ENCODE assay signal across 14 cellular contexts in the genomic region with DNA sequence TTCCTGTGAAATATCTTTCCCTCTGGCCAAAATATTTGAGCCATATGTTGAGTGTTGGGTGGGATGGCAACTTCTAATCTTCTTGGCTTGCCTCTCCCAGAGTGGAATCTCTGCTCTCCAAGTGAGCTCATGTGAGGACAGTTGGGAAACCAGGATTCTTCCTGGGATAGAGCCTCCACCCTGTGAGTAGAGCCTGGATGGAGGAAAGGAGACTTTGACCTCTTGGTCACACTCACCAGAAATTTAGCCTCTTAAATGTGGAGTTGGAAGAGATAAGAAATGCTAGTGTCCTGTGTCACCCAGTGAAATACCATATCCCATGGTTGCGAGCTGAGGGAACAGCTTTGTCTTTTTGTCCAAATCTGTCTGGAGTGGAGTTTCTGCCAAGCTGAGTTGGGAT.
DNase-seq lines count a peak whose midpoint lies in the region; ATAC-seq and TF ChIP-seq lines count a peak whose summit lies in the region.
"Had no signal": no experiment of that assay in that cellular context is flagged by ENCODE, and none has a peak within 500 bp of the region (broad histone marks: within the 10 kb centered on the region; RNA-seq: fewer than 3 reads in every experiment).

No MANE protein-coding gene starts in this region.

- no peak overlapping the region for H2AFZ ChIP-seq in mammary epithelial cell (ENCODE audit: low read depth, low read length)
- H2AFZ ChIP-seq: GM23338 had no signal

- ATAC-seq in left colon (peak; percentile 74), HG03045 (IDR thresholded peaks at IDR 0.05; ENCODE audit: unreplicated experiment) (no peak), HG02884 (IDR thresholded peaks at IDR 0.05; ENCODE audit: unreplicated experiment) (no peak)
- no peak for ATAC-seq in activated CD4-positive, alpha-beta T cell treated with anti-CD3 and anti-CD28 coated beads for 36 hours
- ATAC-seq: CD8-positive, alpha-beta T cell; GM23338 had no signal

- H3K4me3 ChIP-seq in Caco-2 (ENCODE audit: low read depth, low read length) = no peak overlapping the region
- H3K4me3 ChIP-seq in mammary epithelial cell (replicated peaks in 1 of 3; ENCODE audit: insufficient read depth in 1 of 3, low read depth in 2 of 3, low read length in 3 of 3) = no peak overlapping the region
- H3K4me3 ChIP-seq: GM23338 had no signal

- no peak overlapping the region for H3K9ac ChIP-seq in mammary epithelial cell (ENCODE audit: insufficient read depth, low read length)

- dilution Hi-C loops in mammary epithelial cell (cut with HindIII; ENCODE audit: low sequenced_read_pairs) = no loop called here

- H3K4me2 ChIP-seq in mammary epithelial cell (ENCODE audit: insufficient read depth, low read depth, low read length) = no peak overlapping the region
- H3K4me2 ChIP-seq: GM23338 had no signal

- no peaks in the 10 kb centered on the region for H3K79me2 ChIP-seq in mammary epithelial cell (ENCODE audit: insufficient read depth, low read length)

- H3K27me3 Mint-ChIP-seq in Caco-2 (ENCODE audit: insufficient read depth, unreplicated experiment) = no peaks in the 10 kb centered on the region
- H3K27me3 Mint-ChIP-seq in activated CD4-positive, alpha-beta T cell treated with anti-CD3 and anti-CD28 coated beads for 36 hours = peaks cover 26% of the 10 kb centered on the region

- CTCF ChIA-PET in Caco-2 (lab: Charles Lee) = no interaction called here
- CTCF ChIA-PET in mammary epithelial cell (lab: Charles Lee; ENCODE audit: low non-redundant PET) = no interaction called here
- CTCF ChIA-PET in activated CD4-positive, alpha-beta T cell treated with anti-CD3 and anti-CD28 coated beads for 36 hours (lab: Charles Lee) = interaction anchor here (0.7 to 1.1 kb wide), 4 partner anchors 31 to 675 kb away, joined by 3 to 4 read pairs (median 4); no protein-coding TSS in a partner anchor

- intact Hi-C loops in Caco-2 (cut with micrococcal nuclease; ENCODE audit: unreplicated experiment) (loop anchor here (10.0 kb wide), 1 partner anchor 87 kb away; no protein-coding TSS in a partner anchor), left colon (cut with DNase I, micrococcal nuclease) (no loop called here), mammary epithelial cell (cut with micrococcal nuclease) (loop anchor here (10.0 kb wide), 1 partner anchor 513 kb away; a partner anchor contains a TSS)
- intact Hi-C loops in activated CD4-positive, alpha-beta T cell treated with anti-CD3 and anti-CD28 coated beads for 36 hours (cut with DNase I, micrococcal nuclease) = no loop called here

- in situ Hi-C loops in mammary epithelial cell (cut with MboI; ENCODE audit: low sequenced_read_pairs in 2 of 2) = no loop called here

- WGBS in mammary epithelial cell (ENCODE audit: low coverage, missing lambda C conversion rate) = 89% methylated on average over 1 of the region's 1 CpG

- no peaks in the 10 kb centered on the region for H3K9me3 Mint-ChIP-seq in Caco-2 (ENCODE audit: unreplicated experiment)
- no peaks in the 10 kb centered on the region for H3K9me3 Mint-ChIP-seq in activated CD4-positive, alpha-beta T cell treated with anti-CD3 and anti-CD28 coated beads for 36 hours (ENCODE audit: low read depth)
- H3K9me3 Mint-ChIP-seq: CD8-positive, alpha-beta T cell had no signal

- no peaks in the 10 kb centered on the region for H3K27me3 ChIP-seq in Caco-2 (replicated peaks; ENCODE audit: control insufficient read depth, insufficient read depth, low read length)
- H3K27me3 ChIP-seq in mammary epithelial cell (ENCODE audit: insufficient read depth, low read length) = no peaks in the 10 kb centered on the region

- no peak overlapping the region for H3K27ac ChIP-seq in mammary epithelial cell (ENCODE audit: insufficient read depth, low read depth, low read length)

- H3K36me3 Mint-ChIP-seq in Caco-2 (ENCODE audit: insufficient read depth, unreplicated experiment) = no peaks in the 10 kb centered on the region
- no peaks in the 10 kb centered on the region for H3K36me3 Mint-ChIP-seq in activated CD4-positive, alpha-beta T cell treated with anti-CD3 and anti-CD28 coated beads for 36 hours (ENCODE audit: low read depth)
- H3K36me3 Mint-ChIP-seq: CD14-positive monocyte; CD8-positive, alpha-beta T cell had no signal

- BruUV-seq in Caco-2 (replicated peaks; lab: Mats Ljungman, UMichigan) (no TSS peak), mammary epithelial cell (replicated peaks; lab: Mats Ljungman, UMichigan) (no TSS peak)

- no peak overlapping the region for H3K4me3 Mint-ChIP-seq in Caco-2 (ENCODE audit: unreplicated experiment)
- H3K4me3 Mint-ChIP-seq in activated CD4-positive, alpha-beta T cell treated with anti-CD3 and anti-CD28 coated beads for 36 hours = no peak overlapping the region
- H3K4me3 Mint-ChIP-seq: CD14-positive monocyte; CD8-positive, alpha-beta T cell; GM23338; H9 had no signal

- POLR2A ChIA-PET in Caco-2 (lab: Charles Lee) = interaction anchor here (0.6 kb wide), 1 partner anchor 1788 kb away, joined by 3 read pairs; no protein-coding TSS in a partner anchor
- POLR2A ChIA-PET in activated CD4-positive, alpha-beta T cell treated with anti-CD3 and anti-CD28 coated beads for 36 hours (lab: Charles Lee) = no interaction called here

- H3K27ac Mint-ChIP-seq in Caco-2 (ENCODE audit: unreplicated experiment) = peak overlapping the region; percentile 47
- no peak overlapping the region for H3K27ac Mint-ChIP-seq in activated CD4-positive, alpha-beta T cell treated with anti-CD3 and anti-CD28 coated beads for 36 hours
- H3K27ac Mint-ChIP-seq: CD8-positive, alpha-beta T cell; GM23338; H9 had no signal

- H3K36me3 ChIP-seq in Caco-2 (ENCODE audit: control insufficient read depth, insufficient read depth, low read length) (no peaks in the 10 kb centered on the region), mammary epithelial cell (ENCODE audit: insufficient read depth, low read length) (no peaks in the 10 kb centered on the region)

- no peak for TF ChIP-seq CTCF in Caco-2 (IDR thresholded peaks at IDR 0.05; ENCODE audit: insufficient read depth in 1 of 2, low read depth in 1 of 2, low read length in 1 of 2, severe bottlenecking in 1 of 2, unreplicated experiment in 1 of 2)
- TF ChIP-seq CTCF in mammary epithelial cell (conservative IDR thresholded peaks at IDR 0.05 in 1 of 2, IDR thresholded peaks at IDR 0.05 in 1 of 2; ENCODE audit: extremely low read depth in 1 of 2, insufficient read depth in 1 of 2, low read depth in 1 of 2, low read length in 2 of 2) = no peak

- peaks cover 9% of the 10 kb centered on the region; the same call in 1 of the 2 replicates for H3K4me1 ChIP-seq in Caco-2
- peaks cover 2% of the 10 kb centered on the region for H3K4me1 ChIP-seq in mammary epithelial cell (ENCODE audit: insufficient read depth, low read length)

- DNase-seq in Caco-2 (no peak), NCI-H69 (lab: John Stamatoyannopoulos, UW) (peak; percentile 56), left colon (no peak), mammary epithelial cell (no peak)
- DNase-seq in activated CD4-positive, alpha-beta T cell treated with anti-CD3 and anti-CD28 coated beads for 36 hours = no peak
- DNase-seq: CD8-positive, alpha-beta T cell; DND-41; GDM1; H9; IMR-90 had no signal

- H3K4me1 Mint-ChIP-seq in Caco-2 (ENCODE audit: low read depth, unreplicated experiment) = peaks cover 15% of the 10 kb centered on the region
- H3K4me1 Mint-ChIP-seq in activated CD4-positive, alpha-beta T cell treated with anti-CD3 and anti-CD28 coated beads for 36 hours = no peaks in the 10 kb centered on the region

- H3K9me3 ChIP-seq in Caco-2 (no peaks in the 10 kb centered on the region), mammary epithelial cell (replicated peaks; ENCODE audit: insufficient read depth, low read length) (no peaks in the 10 kb centered on the region)

- H4K20me1 ChIP-seq in mammary epithelial cell (ENCODE audit: insufficient read depth, low read length) = no peaks in the 10 kb centered on the region

Comparison
In these comparisons a context has a peak if more than half of its experiments do, and no peak if none do; other contexts are left out.
1. intact Hi-C loops: an anchor here in Caco-2 (10.0 kb wide) and mammary epithelial cell (10.0 kb wide); none called in left colon and activated CD4-positive, alpha-beta T cell treated with anti-CD3 and anti-CD28 coated beads for 36 hours.